Comparison of ENCODE assay signal across 30 cellular contexts in the genomic region with DNA sequence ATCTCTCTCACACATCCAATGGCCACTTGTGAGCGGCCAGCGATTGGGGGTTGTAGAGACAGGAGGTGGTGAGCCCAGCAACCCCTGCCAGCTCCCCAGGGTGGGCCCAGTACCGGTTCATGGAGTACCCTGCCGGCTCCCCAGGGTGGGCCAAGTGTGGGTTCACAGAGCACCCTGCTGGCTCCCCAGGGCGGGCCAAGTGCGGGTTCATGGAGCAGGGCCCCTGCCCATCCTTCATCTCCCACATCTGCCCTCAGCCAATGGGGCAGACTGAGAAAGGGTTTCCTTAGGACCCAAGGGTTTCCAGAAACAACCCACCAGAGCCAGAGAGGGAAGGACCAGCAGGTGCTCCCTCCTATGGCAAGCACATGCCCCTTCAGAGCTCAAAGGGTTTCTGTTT. TPM values are rescaled to one million over a fixed set of nuclear protein-coding genes. Genes with fewer than 3 reads are reported as not detected.
"Had no signal": no experiment of that assay in that cellular context is flagged by ENCODE, and none has a peak within 500 bp of the region (broad histone marks: within the 10 kb centered on the region; RNA-seq: fewer than 3 reads in every experiment).

No MANE protein-coding gene starts in this region.

- H3K27ac Mint-ChIP-seq: activated naive CD8-positive, alpha-beta T cell; activated T-cell treated with anti-CD3 and anti-CD28 coated beads, Interleukin-2, amount 50 U/mL, for 72 hours; dendritic cell treated with granulocyte-macrophage colony-stimulating factor and Interleukin-4, amounts not matched to agents 40 ng/mL and 50 ng/mL, for 4 days; natural killer cell treated with Interleukin-12 subunit alpha and Interleukin-12 subunit beta and Interleukin-15 and Interleukin-18, amount 100 ng/mL, for 72 hours; progenitor cell of endocrine pancreas; T-helper 2 cell treated with Interferon-gamma antibody and Interleukin-4, amounts not matched to agents 5 μg/mL and 100 μg/mL, for 36 hours had no signal

- H3K9me3 Mint-ChIP-seq: activated T-cell treated with anti-CD3 and anti-CD28 coated beads, Interleukin-2, amount 50 U/mL, for 72 hours; central memory CD8-positive, alpha-beta T cell; dendritic cell treated with granulocyte-macrophage colony-stimulating factor and Interleukin-4, amounts not matched to agents 40 ng/mL and 50 ng/mL, for 4 days; natural killer cell treated with Interleukin-12 subunit alpha and Interleukin-12 subunit beta and Interleukin-15 and Interleukin-18, amount 100 ng/mL, for 72 hours; T-helper 2 cell treated with Interferon-gamma antibody and Interleukin-4, amounts not matched to agents 5 μg/mL and 100 μg/mL, for 36 hours had no signal

- DNase-seq: activated CD4-positive, alpha-beta T cell treated with anti-CD3 and anti-CD28 coated beads for 48 hours; activated CD4-positive, alpha-beta T cell treated with anti-CD3 and anti-CD28 coated beads, Interleukin-2, amount 50 U/mL, for 48 hours; activated naive CD4-positive, alpha-beta T cell treated with Interleukin-2 at 50 U/mL for 16 hours; activated T-cell treated with anti-CD3 and anti-CD28 coated beads, Interleukin-2, amount 50 U/mL, for 72 hours; anterior cingulate cortex; effector CD4-positive, alpha-beta T cell; esophagus squamous epithelium; foreskin melanocyte; kidney glomerular epithelial cell; left lung; lower lobe of right lung; mesenchymal stem cell; stimulated activated CD4-positive, alpha-beta T cell treated with anti-CD3 and anti-CD28 coated beads, Interleukin-1b, Interleukin-23, amount 100 ng/mL, for 48 hours; stimulated activated CD4-positive, alpha-beta T cell treated with anti-CD3 and anti-CD28 coated beads, Interleukin-4, amount 100 ng/mL, for 4 hours; stimulated activated naive CD4-positive, alpha-beta T cell treated with Interleukin-2 at 50 U/mL for 16 hours; T-helper 1 cell; trophoblast cell; WERI-Rb-1 had no signal

- H3K4me1 Mint-ChIP-seq: central memory CD8-positive, alpha-beta T cell had no signal

- H3K36me3 ChIP-seq: esophagus squamous epithelium, left lung, lower lobe of right lung, thoracic aorta, WERI-Rb-1 had no signal

- H3K27ac ChIP-seq: epithelial cell of prostate, esophagus squamous epithelium, left lung, lower lobe of right lung, thoracic aorta, WERI-Rb-1 had no signal

- H3K27me3 ChIP-seq: left lung had no signal

- H3K4me2 ChIP-seq: smooth muscle cell had no signal

- H3K4me3 ChIP-seq: esophagus squamous epithelium, left lung, lower lobe of right lung, smooth muscle cell, thoracic aorta had no signal

- ATAC-seq: activated CD4-positive, CD25-positive, alpha-beta regulatory T cell treated with anti-CD3 and anti-CD28 coated beads, Interleukin-2, amount 50 U/mL, for 24 hours; activated T-cell treated with anti-CD3 and anti-CD28 coated beads, Interleukin-2, amount 50 U/mL, for 72 hours; left lung; lower lobe of right lung had no signal

- H3K27me3 Mint-ChIP-seq: central memory CD8-positive, alpha-beta T cell; natural killer cell treated with Interleukin-12 subunit alpha and Interleukin-12 subunit beta and Interleukin-15 and Interleukin-18, amount 100 ng/mL, for 72 hours had no signal

- H3K9me3 ChIP-seq: esophagus squamous epithelium, left lung, lower lobe of right lung, thoracic aorta had no signal

- H3K4me1 ChIP-seq: esophagus squamous epithelium, left lung, lower lobe of right lung had no signal

- H3K4me3 Mint-ChIP-seq: activated naive CD8-positive, alpha-beta T cell; activated T-cell treated with anti-CD3 and anti-CD28 coated beads, Interleukin-2, amount 50 U/mL, for 72 hours; central memory CD8-positive, alpha-beta T cell; dendritic cell treated with granulocyte-macrophage colony-stimulating factor and Interleukin-4, amounts not matched to agents 40 ng/mL and 50 ng/mL, for 4 days; natural killer cell treated with Interleukin-12 subunit alpha and Interleukin-12 subunit beta and Interleukin-15 and Interleukin-18, amount 100 ng/mL, for 72 hours; T-helper 2 cell treated with Interferon-gamma antibody and Interleukin-4, amounts not matched to agents 5 μg/mL and 100 μg/mL, for 36 hours had no signal

- H3K36me3 Mint-ChIP-seq: activated naive CD8-positive, alpha-beta T cell; natural killer cell treated with Interleukin-12 subunit alpha and Interleukin-12 subunit beta and Interleukin-15 and Interleukin-18, amount 100 ng/mL, for 72 hours had no signal

RNA-seq across cellular contexts. Expression of gene SLIT1, which starts 21.4 kb away (rescaled TPM):
- total RNA-seq: esophagus squamous epithelium, glomerular endothelial cell, osteoblast, smooth muscle cell had no signal
